14 cellular contexts compared by ENCODE assay signal in the genomic region with DNA sequence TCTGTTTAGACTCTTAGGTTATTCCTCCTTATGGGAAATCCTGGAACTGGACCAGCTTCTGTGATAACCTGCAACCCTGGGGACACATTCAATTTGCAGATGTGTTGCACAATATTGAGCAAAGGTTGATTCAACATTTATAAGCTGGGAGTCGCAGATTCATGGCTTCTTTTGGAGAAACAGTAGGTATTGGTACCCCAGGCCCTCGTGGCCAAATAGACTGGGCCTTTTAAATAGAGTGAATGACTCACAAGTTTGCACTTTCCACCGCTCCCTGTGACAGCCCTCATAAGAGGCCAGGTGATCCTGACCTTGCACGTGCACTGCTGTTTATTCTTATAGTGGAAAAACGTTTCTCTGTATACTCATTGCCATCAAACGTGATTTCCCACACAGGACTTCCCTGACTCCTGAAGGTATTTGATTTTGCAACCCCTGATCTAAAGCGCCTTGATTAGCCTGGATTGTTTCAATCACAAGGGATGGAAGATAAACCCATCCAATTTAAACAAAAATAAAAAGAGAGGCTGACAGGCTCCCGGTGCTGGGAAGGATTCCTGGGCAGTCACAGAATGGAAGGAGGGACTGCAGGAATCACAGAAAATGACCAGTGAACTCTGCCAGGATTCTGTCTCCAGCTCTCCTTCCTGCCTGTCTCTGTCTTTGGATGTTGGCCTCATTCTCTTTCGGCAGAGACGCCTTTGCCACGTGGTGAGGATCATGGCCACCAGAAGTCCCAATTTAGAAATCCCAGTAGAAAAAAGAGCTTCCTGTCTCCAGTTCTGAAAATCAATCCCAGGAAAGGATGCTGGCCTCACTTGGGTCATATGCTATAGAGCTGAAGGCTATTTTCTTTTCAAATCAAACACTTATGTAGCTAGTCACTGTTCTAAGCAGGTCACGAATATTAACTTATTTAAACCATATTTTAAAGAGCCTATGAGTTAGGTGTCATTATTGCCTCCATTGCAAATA.
DNase-seq lines count a peak whose midpoint lies in the region; ATAC-seq and TF ChIP-seq lines count a peak whose summit lies in the region.
"Had no signal": no experiment of that assay in that cellular context is flagged by ENCODE, and none has a peak within 500 bp of the region (broad histone marks: within the 10 kb centered on the region; RNA-seq: fewer than 3 reads in every experiment).

No MANE protein-coding gene starts in this region.

- H3K27me3 ChIP-seq in left ventricle myocardium inferior (ENCODE audit: low read depth): no peaks in the 10 kb centered on the region
- no peaks in the 10 kb centered on the region for H3K27me3 ChIP-seq in MG63

- H3K4me1 ChIP-seq in left ventricle myocardium inferior: peaks cover 22% of the 10 kb centered on the region

- ATAC-seq in GM21447 (IDR thresholded peaks at IDR 0.05; ENCODE audit: unreplicated experiment) (no peak), HG02885 (IDR thresholded peaks at IDR 0.05; ENCODE audit: poor library complexity, unreplicated experiment) (no peak)
- ATAC-seq: stimulated activated effector memory CD8-positive, alpha-beta T cell treated with anti-CD3 and anti-CD28 coated beads, Interleukin-12 subunit alpha, Interleukin-12 subunit beta, amount 100 ng/mL, for 72 hours had no signal

- H3K27ac ChIP-seq in left ventricle myocardium inferior (replicated peaks): peak overlapping the region; percentile 65
- H3K27ac ChIP-seq: SK-N-MC had no signal

- in situ Hi-C loops in astrocyte of the spinal cord (cut with HindIII; ENCODE audit: low sequenced_read_pairs): no loop called here

- intact Hi-C loops in left ventricle myocardium inferior (cut with micrococcal nuclease): no loop called here

- H3K4me3 ChIP-seq in astrocyte of the spinal cord (ENCODE audit: low read depth, low read length): no peak overlapping the region
- no peak overlapping the region for H3K4me3 ChIP-seq in left ventricle myocardium inferior
- no peak overlapping the region for H3K4me3 ChIP-seq in MG63
- H3K4me3 ChIP-seq: SK-N-MC had no signal

- H3K36me3 ChIP-seq in left ventricle myocardium inferior: no peaks in the 10 kb centered on the region
- H3K36me3 ChIP-seq in MG63: no peaks in the 10 kb centered on the region

- DNase-seq in Daoy (ENCODE audit: low read depth) (peak; percentile 37), astrocyte of the spinal cord (ENCODE audit: low read depth, low spot score) (peak; percentile 34), left ventricle myocardium inferior (no peak), renal cortical epithelial cell (ENCODE audit: low read depth) (peak; percentile 49), MG63 (no peak), NCI-H2029 treated with DMSO at 0.1 percent for 48 hours (lab: John Stamatoyannopoulos, UW) (no peak)
- DNase-seq: activated CD4-positive, alpha-beta memory T cell treated with anti-CD3 and anti-CD28 coated beads for 36 hours; activated naive CD8-positive, alpha-beta T cell treated with anti-CD3 and anti-CD28 coated beads for 36 hours; NCI-H187 treated with DMSO at 0.1 percent for 48 hours; stimulated activated CD4-positive, alpha-beta T cell treated with anti-CD3 and anti-CD28 coated beads, Interleukin-12 subunit alpha, Interleukin-12 subunit beta, amount 100 ng/mL, for 4 hours had no signal

- TF ChIP-seq CTCF in astrocyte of the spinal cord (IDR thresholded peaks at IDR 0.05; ENCODE audit: low read depth, low read length): no peak
- no peak for TF ChIP-seq CTCF in left ventricle myocardium inferior (IDR thresholded peaks at IDR 0.05; ENCODE audit: borderline replicate concordance)

- H3K9me3 ChIP-seq in left ventricle myocardium inferior (replicated peaks): peaks cover 11% of the 10 kb centered on the region
- 0 out of 2 replicates have a peak, but pooled peaks cover 4% of the 10 kb centered on the region for H3K9me3 ChIP-seq in MG63

Comparison
In these comparisons a context has a peak if more than half of its experiments do, and no peak if none do; other contexts are left out.
1. DNase-seq: peak in Daoy (single experiment), astrocyte of the spinal cord (single experiment) and renal cortical epithelial cell (single experiment); none in left ventricle myocardium inferior (single experiment), MG63 (single experiment) and NCI-H2029 treated with DMSO at 0.1 percent for 48 hours (single experiment).